ENCODE assay signal across 8 cellular contexts in the genomic region with DNA sequence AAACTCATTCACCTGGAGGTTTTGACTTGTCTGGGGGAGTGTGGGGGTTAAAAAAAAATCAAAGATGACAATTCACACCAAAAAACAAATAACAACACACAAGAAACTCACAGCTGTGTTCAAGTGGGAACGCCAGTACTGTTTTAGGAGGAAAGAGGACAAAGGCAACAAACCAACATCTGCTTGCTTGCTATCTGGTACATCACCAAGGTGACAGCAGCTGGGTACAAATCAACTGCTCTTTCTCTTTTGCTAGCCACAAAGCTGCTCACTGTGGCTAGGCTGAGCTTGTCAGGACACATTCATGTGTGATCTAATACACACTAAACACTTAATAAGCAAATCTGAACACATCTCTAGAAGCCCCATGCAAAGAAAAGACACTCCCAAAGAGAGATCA.
A peak's percentile ranks its signal among the peaks of the same experiment; 100 is the strongest.
DNase-seq lines count a peak whose midpoint lies in the region; ATAC-seq, FAIRE-seq and TF ChIP-seq lines count a peak whose summit lies in the region.

No MANE protein-coding gene starts in this region.

- H3K9ac ChIP-seq in SK-N-SH = no peak overlapping the region

- ATAC-seq in SK-N-SH treated with all-trans-retinoic acid at 6 μM for 48 hours (no peak), GM21825 (IDR thresholded peaks at IDR 0.05; ENCODE audit: unreplicated experiment) (peak; percentile 70)

- no peak overlapping the region for H3K4me3 ChIP-seq in SK-N-SH (ENCODE audit: low read depth in 2 of 2, low read length in 1 of 2)
- no peak overlapping the region for H3K4me3 ChIP-seq in small intestine (ENCODE audit: low read depth in 1 of 2, low read length in 2 of 2)
- H3K4me3 ChIP-seq in PC-9 = no peak overlapping the region

- no peaks in the 10 kb centered on the region for H4K20me1 ChIP-seq in SK-N-SH (ENCODE audit: insufficient read depth)
- H4K20me1 ChIP-seq in PC-9 (ENCODE audit: insufficient read depth) = no peaks in the 10 kb centered on the region

- TF ChIP-seq RAD21 in SK-N-SH (IDR thresholded peaks at IDR 0.05; ENCODE audit: low read length) = no peak

- H3K4me1 ChIP-seq in SK-N-SH (ENCODE audit: control insufficient read depth in 1 of 2, insufficient read depth in 2 of 2, low read depth in 1 of 2, low read length in 1 of 2) (peaks cover 5 to 37% of the 10 kb centered on the region in 2 experiments), small intestine (ENCODE audit: control insufficient read depth in 2 of 2, insufficient read depth in 1 of 2, low read depth in 1 of 2, low read length in 1 of 2) (no peaks in the 10 kb centered on the region), PC-9 (replicated peaks; ENCODE audit: insufficient read depth) (peaks cover 6% of the 10 kb centered on the region)

- no peaks in the 10 kb centered on the region for H3K9me3 ChIP-seq in SK-N-SH
- peaks cover 8% of the 10 kb centered on the region for H3K9me3 ChIP-seq in KOPT-K1 (ENCODE audit: insufficient read depth, low read length, poor library complexity, severe bottlenecking)
- H3K9me3 ChIP-seq in small intestine (ENCODE audit: control insufficient read depth, low read depth) = peaks cover 1% of the 10 kb centered on the region
- no peaks in the 10 kb centered on the region for H3K9me3 ChIP-seq in PC-9 (ENCODE audit: insufficient read depth, low read depth)

- H3K4me2 ChIP-seq in SK-N-SH (no peak overlapping the region; the same call in 1 of the 2 replicates), PC-9 (no peak overlapping the region)

- H3K36me3 ChIP-seq in SK-N-SH (replicated peaks in 1 of 2; ENCODE audit: control insufficient read depth in 1 of 2, insufficient read depth in 2 of 2, low read length in 1 of 2) (no peaks in the 10 kb centered on the region), KOPT-K1 (ENCODE audit: insufficient read depth, low read length) (no peaks in the 10 kb centered on the region), small intestine (ENCODE audit: control insufficient read depth in 2 of 2, insufficient read depth in 2 of 2, low read length in 2 of 2) (no peaks in the 10 kb centered on the region), PC-9 (ENCODE audit: low read depth) (no peaks in the 10 kb centered on the region)

- WGBS in SK-N-SH (ENCODE audit: low lambda C conversion rate) = 95% methylated on average over 1 of the region's 1 CpG
- 50 to 65% (median 63%) methylated on average over 1 of the region's 1 CpG for WGBS in small intestine, 3 donors

- CTCF ChIA-PET in SK-N-SH (lab: Yijun Ruan, JAX) = no interaction called here
- CTCF ChIA-PET in PC-9 (lab: Charles Lee) = no interaction called here

- no peak for FAIRE-seq in small intestine (lab: Jason Lieb, UNC)

- no peak for TF ChIP-seq EP300 in SK-N-SH (IDR thresholded peaks at IDR 0.05; ENCODE audit: borderline replicate concordance in 1 of 2, low read depth in 1 of 2, low read length in 1 of 2)

- H3K27me3 ChIP-seq in SK-N-SH (ENCODE audit: insufficient read depth) (no peaks in the 10 kb centered on the region), small intestine (ENCODE audit: control insufficient read depth in 2 of 2, insufficient read depth in 2 of 2, low read length in 2 of 2) (no peaks in the 10 kb centered on the region), PC-9 (ENCODE audit: insufficient read depth, low read depth) (no peaks in the 10 kb centered on the region)

- intact Hi-C loops in PC-9 (cut with micrococcal nuclease; ENCODE audit: unreplicated experiment) = no loop called here

- DNase-seq in SK-N-SH (no peak), small intestine (peak; percentile 57), DMS79 treated with DMSO at 0.1 percent for 48 hours (lab: John Stamatoyannopoulos, UW) (no peak), PC-9 (no peak), kidney tubule cell (ENCODE audit: low spot score) (no peak)

- H3K27ac ChIP-seq in SK-N-SH (ENCODE audit: low read depth in 2 of 2, low read length in 1 of 2) = peak overlapping the region in 1 of 2 experiments; percentile 75; a peak in 1 of 4 replicates
- H3K27ac ChIP-seq in KOPT-K1 (ENCODE audit: low read depth, low read length, poor library complexity, severe bottlenecking) = peak overlapping the region; percentile 51
- H3K27ac ChIP-seq in small intestine (ENCODE audit: low read depth in 1 of 2, low read length in 1 of 2) = peak overlapping the region in 1 of 2 donors; percentile 75
- H3K27ac ChIP-seq in PC-9 = no peak overlapping the region

- H2AFZ ChIP-seq in SK-N-SH (ENCODE audit: low read depth) (peak overlapping the region; percentile 12; the same call in 1 of the 2 replicates), PC-9 (no peak overlapping the region)

- H3K9me2 ChIP-seq in SK-N-SH (no peaks in the 10 kb centered on the region), PC-9 (ENCODE audit: insufficient read depth) (no peaks in the 10 kb centered on the region)

- POLR2A ChIA-PET in SK-N-SH (lab: Yijun Ruan, JAX) (no interaction called here), PC-9 (lab: Charles Lee; ENCODE audit: unreplicated experiment) (no interaction called here)

- no peaks in the 10 kb centered on the region for H3K79me2 ChIP-seq in SK-N-SH (ENCODE audit: insufficient read depth)
- H3K79me2 ChIP-seq in PC-9 (ENCODE audit: low read depth) = no peaks in the 10 kb centered on the region

- no TSS peak for BruUV-seq in PC-9 (replicated peaks; lab: Mats Ljungman, UMichigan)

- H3F3A ChIP-seq in SK-N-SH (replicated peaks; ENCODE audit: insufficient read depth) (peaks cover 23% of the 10 kb centered on the region), PC-9 (ENCODE audit: insufficient read depth, low read depth) (no peaks in the 10 kb centered on the region)

- TF ChIP-seq CTCF in SK-N-SH (IDR thresholded peaks at IDR 0.05) = no peak
- TF ChIP-seq CTCF in PC-9 (conservative IDR thresholded peaks at IDR 0.05) = no peak

TF ChIP-seq in SK-N-SH, 30 proteins besides CTCF, POLR2A, EP300 and RAD21:
- no peak for TF ChIP-seq FOXM1 (IDR thresholded peaks at IDR 0.05; ENCODE audit: low read depth)
- TF ChIP-seq, protein P1, sequence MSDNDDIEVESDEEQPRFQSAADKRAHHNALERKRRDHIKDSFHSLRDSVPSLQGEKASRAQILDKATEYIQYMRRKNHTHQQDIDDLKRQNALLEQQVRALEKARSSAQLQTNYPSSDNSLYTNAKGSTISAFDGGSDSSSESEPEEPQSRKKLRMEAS (IDR thresholded peaks at IDR 0.05; ENCODE audit: low read depth) = no peak
- TF ChIP-seq TAF1 (IDR thresholded peaks at IDR 0.05; ENCODE audit: borderline replicate concordance, low read depth, low read length) = no peak
TF ChIP-seq in SK-N-SH: peak in this region for 0.

TF ChIP-seq in SK-N-SH treated with all-trans-retinoic acid at 6 μM for 48 hours, 23 proteins besides CTCF, POLR2A, EP300 and RAD21:
- no peak for TF ChIP-seq ZNF565 (CRISPR knock-in tag; conservative IDR thresholded peaks at IDR 0.05; ENCODE audit: low read depth)
- no peak for TF ChIP-seq TOX (CRISPR knock-in tag; IDR thresholded peaks at IDR 0.05; ENCODE audit: borderline replicate concordance)
- no peak for TF ChIP-seq ZFP3 (CRISPR knock-in tag; IDR thresholded peaks at IDR 0.05)
- TF ChIP-seq ARNTL (CRISPR knock-in tag; IDR thresholded peaks at IDR 0.05; ENCODE audit: borderline replicate concordance, low read depth) = no peak
- TF ChIP-seq, protein P2, sequence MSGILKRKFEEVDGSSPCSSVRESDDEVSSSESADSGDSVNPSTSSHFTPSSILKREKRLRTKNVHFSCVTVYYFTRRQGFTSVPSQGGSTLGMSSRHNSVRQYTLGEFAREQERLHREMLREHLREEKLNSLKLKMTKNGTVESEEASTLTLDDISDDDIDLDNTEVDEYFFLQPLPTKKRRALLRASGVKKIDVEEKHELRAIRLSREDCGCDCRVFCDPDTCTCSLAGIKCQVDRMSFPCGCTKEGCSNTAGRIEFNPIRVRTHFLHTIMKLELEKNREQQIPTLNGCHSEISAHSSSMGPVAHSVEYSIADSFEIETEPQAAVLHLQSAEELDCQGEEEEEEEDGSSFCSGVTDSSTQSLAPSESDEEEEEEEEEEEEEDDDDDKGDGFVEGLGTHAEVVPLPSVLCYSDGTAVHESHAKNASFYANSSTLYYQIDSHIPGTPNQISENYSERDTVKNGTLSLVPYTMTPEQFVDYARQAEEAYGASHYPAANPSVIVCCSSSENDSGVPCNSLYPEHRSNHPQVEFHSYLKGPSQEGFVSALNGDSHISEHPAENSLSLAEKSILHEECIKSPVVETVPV (CRISPR knock-in tag; IDR thresholded peaks at IDR 0.05) = no peak
- no peak for TF ChIP-seq ISL1 (CRISPR knock-in tag; IDR thresholded peaks at IDR 0.05)
- no peak for TF ChIP-seq ZNF70 (CRISPR knock-in tag; IDR thresholded peaks at IDR 0.05)
